Comparison of ENCODE assay signal across 34 cellular contexts in genomic region chr5:89851911-89852310, GRCh38.
"Had no signal": no experiment of that assay in that cellular context is flagged by ENCODE, and none has a peak within 500 bp of the region (broad histone marks: within the 10 kb centered on the region; RNA-seq: fewer than 3 reads in every experiment).

No MANE protein-coding gene starts in this region.

- H3K4me3 ChIP-seq: Peyer's patch, SJSA1 had no signal

- H3K27me3 ChIP-seq: brain microvascular endothelial cell, Peyer's patch, SJSA1 had no signal

- H3K27ac ChIP-seq: brain microvascular endothelial cell, Peyer's patch, SJSA1 had no signal

- H3K9me2 ChIP-seq: SK-N-SH had no signal

- H3K4me3 Mint-ChIP-seq: activated B cell treated with CpG ODN at 0.5 μM for 24 hours; activated CD4-positive, alpha-beta memory T cell treated with anti-CD3 and anti-CD28 coated beads for 36 hours; activated naive CD8-positive, alpha-beta T cell treated with anti-CD3 and anti-CD28 coated beads for 36 hours; T-helper 1 cell treated with Interleukin-12 subunit alpha and Interleukin-12 subunit beta and Interleukin-4 antibody, amounts not matched to agents 30 μg/mL and 1 μg/mL, for 36 hours; T-helper 2 cell treated with Interferon-gamma antibody and Interleukin-4, amounts not matched to agents 5 μg/mL and 100 μg/mL, for 36 hours had no signal

- H3K36me3 Mint-ChIP-seq: activated CD4-positive, alpha-beta memory T cell treated with anti-CD3 and anti-CD28 coated beads for 36 hours; activated naive CD8-positive, alpha-beta T cell treated with anti-CD3 and anti-CD28 coated beads for 36 hours had no signal

- H3K4me1 ChIP-seq: Peyer's patch, SJSA1 had no signal

- H3K4me1 Mint-ChIP-seq: activated naive CD8-positive, alpha-beta T cell treated with anti-CD3 and anti-CD28 coated beads for 36 hours had no signal

- H3K9me3 Mint-ChIP-seq: activated B cell treated with CpG ODN at 0.5 μM for 24 hours; activated CD4-positive, alpha-beta memory T cell treated with anti-CD3 and anti-CD28 coated beads for 36 hours; activated naive CD8-positive, alpha-beta T cell treated with anti-CD3 and anti-CD28 coated beads for 36 hours; T-helper 1 cell treated with Interleukin-12 subunit alpha and Interleukin-12 subunit beta and Interleukin-4 antibody, amounts not matched to agents 30 μg/mL and 1 μg/mL, for 36 hours; T-helper 2 cell treated with Interferon-gamma antibody and Interleukin-4, amounts not matched to agents 5 μg/mL and 100 μg/mL, for 36 hours had no signal

- H3K9me3 ChIP-seq: Peyer's patch, SJSA1, SK-N-SH had no signal

- H3K9ac ChIP-seq: SK-N-SH had no signal

- DNase-seq: activated B cell treated with CpG ODN at 0.5 μM for 24 hours; activated CD4-positive, alpha-beta memory T cell treated with anti-CD3 and anti-CD28 coated beads for 36 hours; activated CD4-positive, alpha-beta T cell treated with anti-CD3 and anti-CD28 coated beads for 4 hours; activated CD4-positive, alpha-beta T cell treated with anti-CD3 and anti-CD28 coated beads, Interleukin-2, amount 50 U/mL, for 1 hour; activated CD4-positive, CD25-positive, alpha-beta regulatory T cell treated with anti-CD3 and anti-CD28 coated beads, Interleukin-2, amount 50 U/mL, for 72 hours; activated CD8-positive, alpha-beta memory T cell treated with anti-CD3 and anti-CD28 coated beads, Interleukin-2, amount 50 U/mL, for 48 hours; activated effector memory CD4-positive, alpha-beta T cell treated with anti-CD3 and anti-CD28 coated beads, Interleukin-2, amount 50 U/mL, for 16 hours; activated naive CD4-positive, alpha-beta T cell; activated naive CD4-positive, alpha-beta T cell treated with anti-CD3 and anti-CD28 coated beads, Interleukin-2, amount 50 U/mL, for 16 hours; activated naive CD8-positive, alpha-beta T cell treated with anti-CD3 and anti-CD28 coated beads for 36 hours; activated T-cell treated with anti-CD3 and anti-CD28 coated beads, Interleukin-2, amount 50 U/mL, for 48 hours; amniotic stem cell; aorta; brain microvascular endothelial cell; central memory CD4-positive, alpha-beta T cell; Karpas-422; NCI-H1105; NCI-H1436; NCI-H1694; NCI-H1930; NCI-H2081 treated with DMSO at 0.1 percent for 48 hours; NCI-H226; NCI-H446 treated with DMSO at 0.1 percent for 48 hours; NCI-H524; NCI-H69; NCI-H82; PC-3; Peyer's patch; RPMI8226; SHP77 treated with DMSO at 0.1 percent for 48 hours; SK-N-SH had no signal

- H3K36me3 ChIP-seq: brain microvascular endothelial cell, Peyer's patch, SJSA1 had no signal

- H3K27ac Mint-ChIP-seq: activated B cell treated with CpG ODN at 0.5 μM for 24 hours; activated CD4-positive, alpha-beta memory T cell treated with anti-CD3 and anti-CD28 coated beads for 36 hours; activated naive CD8-positive, alpha-beta T cell treated with anti-CD3 and anti-CD28 coated beads for 36 hours; T-helper 1 cell treated with Interleukin-12 subunit alpha and Interleukin-12 subunit beta and Interleukin-4 antibody, amounts not matched to agents 30 μg/mL and 1 μg/mL, for 36 hours; T-helper 2 cell treated with Interferon-gamma antibody and Interleukin-4, amounts not matched to agents 5 μg/mL and 100 μg/mL, for 36 hours had no signal

- H3K4me2 ChIP-seq: SK-N-SH had no signal

- ATAC-seq: PC-3 had no signal

- H3K27me3 Mint-ChIP-seq: activated B cell treated with CpG ODN at 0.5 μM for 24 hours; activated CD4-positive, alpha-beta memory T cell treated with anti-CD3 and anti-CD28 coated beads for 36 hours; activated naive CD8-positive, alpha-beta T cell treated with anti-CD3 and anti-CD28 coated beads for 36 hours had no signal
